ENCODE assay signal across 8 cellular contexts in the genomic region with DNA sequence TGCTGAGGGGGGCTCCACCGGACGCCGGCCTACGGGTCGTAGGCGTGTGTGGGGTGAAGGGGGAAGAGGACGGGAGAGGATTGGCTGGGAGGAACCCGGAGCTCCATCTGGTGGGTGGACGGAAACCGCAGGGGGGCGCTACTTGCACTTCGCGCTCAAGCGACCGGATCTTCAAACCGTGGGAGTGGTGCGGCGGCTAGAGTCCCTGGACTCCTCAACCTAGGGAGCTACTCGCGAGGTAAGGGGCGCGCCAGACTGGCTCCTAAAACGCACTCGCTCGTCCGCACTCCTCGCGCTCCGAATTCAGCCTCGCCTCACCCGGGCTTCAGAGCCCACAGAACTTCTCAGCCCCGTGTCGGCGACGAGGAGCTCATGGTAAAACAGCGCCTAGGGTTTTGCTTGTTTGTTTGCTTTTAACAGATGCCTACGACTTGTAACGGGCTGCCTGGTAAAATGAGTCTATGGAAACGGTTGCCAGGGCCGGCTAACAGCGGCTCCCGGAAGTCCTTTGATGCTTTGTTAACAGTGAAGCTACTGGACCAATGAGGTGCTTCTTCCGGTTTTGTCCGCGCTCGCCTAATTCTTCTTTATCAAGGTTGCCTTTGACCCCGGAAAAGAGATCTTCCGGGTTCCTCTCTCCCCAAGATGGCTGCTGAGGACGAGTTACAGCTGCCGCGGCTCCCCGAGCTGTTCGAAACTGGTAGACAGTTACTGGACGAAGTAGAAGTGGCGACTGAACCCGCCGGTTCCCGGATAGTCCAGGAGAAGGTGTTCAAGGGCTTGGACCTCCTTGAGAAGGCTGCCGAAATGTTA. TPM values are rescaled to one million over a fixed set of nuclear protein-coding genes. Genes with fewer than 3 reads are reported as not detected.
DNase-seq lines count a peak whose midpoint lies in the region; ATAC-seq and TF ChIP-seq lines count a peak whose summit lies in the region.

Gene IGBP1 (plus strand): TSS at position 145 of the 813 bp plus-strand sequence. CDS start 501 bp downstream, at position 646.

- H3K4me2 ChIP-seq in GM23338: peak within 1 kb of the TSS; percentile 80

- POLR2A ChIA-PET in RWPE1 (lab: Yijun Ruan, JAX; ENCODE audit: low non-redundant PET): interaction anchor here (0.5 kb wide), 1 partner anchor 615 kb away, joined by 3 read pairs; no protein-coding TSS in a partner anchor

- TF ChIP-seq CTCF in GM23338 (conservative IDR thresholded peaks at IDR 0.05; ENCODE audit: low read depth in 2 of 2) (peak; percentile 42 to 61; a peak in 3 of 4 replicates), RWPE1 (conservative IDR thresholded peaks at IDR 0.05; ENCODE audit: low read depth) (peak; percentile 67)

- H3K27me3 Mint-ChIP-seq in GM23338 (ENCODE audit: insufficient read depth, low read depth, poor library complexity): peaks cover 4% of the 10 kb centered on the region
- no peaks in the 10 kb centered on the region for H3K27me3 Mint-ChIP-seq in activated T-helper 17 cell treated with anti-CD3 and anti-CD28 coated beads, Interleukin-2, amount 50 U/mL, for 72 hours
- H3K27me3 Mint-ChIP-seq in natural killer cell treated with Interleukin-12 subunit alpha and Interleukin-12 subunit beta and Interleukin-15 and Interleukin-18, amount 100 ng/mL, for 72 hours: peaks cover 0 to 13% of the 10 kb centered on the region in 2 donors

- no peaks in the 10 kb centered on the region for H3K36me3 ChIP-seq in GM23338 (ENCODE audit: insufficient read depth)

- peaks cover 27% of the 10 kb centered on the region for H3K79me2 ChIP-seq in GM23338 (replicated peaks; ENCODE audit: insufficient read depth)

- ATAC-seq in GM23338: peak; percentile 92
- peak; percentile 92 for ATAC-seq in activated T-helper 17 cell treated with anti-CD3 and anti-CD28 coated beads, Interleukin-2, amount 50 U/mL, for 72 hours (replicated peaks)
- ATAC-seq in natural killer cell treated with Interleukin-12 subunit alpha and Interleukin-12 subunit beta and Interleukin-15 and Interleukin-18, amount 100 ng/mL, for 72 hours: peak; percentile 92 to 94
- peak; percentile 86 for ATAC-seq in stimulated activated naive CD8-positive, alpha-beta T cell treated with anti-CD3 and anti-CD28 coated beads, Interleukin-15, Interleukin-2, amounts not matched to agents 100 U/mL and 50 U/mL, for 24 hours

- H3K27ac Mint-ChIP-seq in GM23338: peak within 1 kb of the TSS; percentile 99
- H3K27ac Mint-ChIP-seq in activated T-helper 17 cell treated with anti-CD3 and anti-CD28 coated beads, Interleukin-2, amount 50 U/mL, for 72 hours: peak within 1 kb of the TSS; percentile 98
- peak within 1 kb of the TSS; percentile 79 to 94 for H3K27ac Mint-ChIP-seq in natural killer cell treated with Interleukin-12 subunit alpha and Interleukin-12 subunit beta and Interleukin-15 and Interleukin-18, amount 100 ng/mL, for 72 hours

- peaks cover 33% of the 10 kb centered on the region for H3K4me1 ChIP-seq in GM23338 (ENCODE audit: insufficient read depth)

- H3K9me2 ChIP-seq in GM23338 (ENCODE audit: insufficient read depth): no peaks in the 10 kb centered on the region

- DNase-seq in EL (peak; percentile 87), GM23338 (ENCODE audit: low spot score) (peak; percentile 89), LHCN-M2 (ENCODE audit: low read depth) (peak; percentile 84), RWPE1 (ENCODE audit: low spot score) (peak; percentile 73), fibroblast of peridontal ligament (ENCODE audit: extremely low read depth) (peak; percentile 86)
- DNase-seq in natural killer cell treated with Interleukin-12 subunit alpha and Interleukin-12 subunit beta and Interleukin-15 and Interleukin-18, amount 100 ng/mL, for 72 hours (ENCODE audit: low spot score): peak; percentile 85
- DNase-seq in stimulated activated naive CD8-positive, alpha-beta T cell treated with anti-CD3 and anti-CD28 coated beads, Interleukin-15, Interleukin-2, amounts not matched to agents 100 U/mL and 50 U/mL, for 24 hours: peak; percentile 74

- peak within 1 kb of the TSS; percentile 91 for H3K4me3 ChIP-seq in GM23338

- H2AFZ ChIP-seq in GM23338: peak within 1 kb of the TSS; percentile 95

- peaks cover 20% of the 10 kb centered on the region for H3K36me3 Mint-ChIP-seq in GM23338 (ENCODE audit: low read depth)
- H3K36me3 Mint-ChIP-seq in activated T-helper 17 cell treated with anti-CD3 and anti-CD28 coated beads, Interleukin-2, amount 50 U/mL, for 72 hours (ENCODE audit: low read depth): peaks cover 34% of the 10 kb centered on the region
- H3K36me3 Mint-ChIP-seq in natural killer cell treated with Interleukin-12 subunit alpha and Interleukin-12 subunit beta and Interleukin-15 and Interleukin-18, amount 100 ng/mL, for 72 hours: peaks cover 14% of the 10 kb centered on the region

- peak within 1 kb of the TSS; percentile 100 for H3K4me3 Mint-ChIP-seq in GM23338
- peak within 1 kb of the TSS; percentile 94 for H3K4me3 Mint-ChIP-seq in activated T-helper 17 cell treated with anti-CD3 and anti-CD28 coated beads, Interleukin-2, amount 50 U/mL, for 72 hours
- H3K4me3 Mint-ChIP-seq in natural killer cell treated with Interleukin-12 subunit alpha and Interleukin-12 subunit beta and Interleukin-15 and Interleukin-18, amount 100 ng/mL, for 72 hours: peak within 1 kb of the TSS; percentile 91

- no peaks in the 10 kb centered on the region; the same call in 2 of the 3 replicates for H3K9me3 Mint-ChIP-seq in GM23338
- no peaks in the 10 kb centered on the region for H3K9me3 Mint-ChIP-seq in activated T-helper 17 cell treated with anti-CD3 and anti-CD28 coated beads, Interleukin-2, amount 50 U/mL, for 72 hours
- no peaks in the 10 kb centered on the region for H3K9me3 Mint-ChIP-seq in natural killer cell treated with Interleukin-12 subunit alpha and Interleukin-12 subunit beta and Interleukin-15 and Interleukin-18, amount 100 ng/mL, for 72 hours

- no peaks in the 10 kb centered on the region for H3K27me3 ChIP-seq in GM23338 (ENCODE audit: insufficient read depth)

- H4K20me1 ChIP-seq in GM23338 (replicated peaks; ENCODE audit: insufficient read depth): no peaks in the 10 kb centered on the region

- H3K27ac ChIP-seq in GM23338 (ENCODE audit: low read depth) (peak within 1 kb of the TSS; percentile 94), RWPE1 (peak within 1 kb of the TSS; percentile 88)

- H3K4me1 Mint-ChIP-seq in GM23338: peaks cover 24% of the 10 kb centered on the region
- H3K4me1 Mint-ChIP-seq in activated T-helper 17 cell treated with anti-CD3 and anti-CD28 coated beads, Interleukin-2, amount 50 U/mL, for 72 hours: peaks cover 17% of the 10 kb centered on the region
- H3K4me1 Mint-ChIP-seq in natural killer cell treated with Interleukin-12 subunit alpha and Interleukin-12 subunit beta and Interleukin-15 and Interleukin-18, amount 100 ng/mL, for 72 hours (ENCODE audit: low read depth in 2 of 2): peaks cover 17 to 24% of the 10 kb centered on the region in 2 donors

- CTCF ChIA-PET in RWPE1 (lab: Yijun Ruan, JAX): interaction anchor here (0.5 to 1.4 kb wide), 5 partner anchors 10 to 1610 kb away, joined by 3 to 8 read pairs (median 3); no protein-coding TSS in a partner anchor

- H3F3A ChIP-seq in GM23338 (replicated peaks; ENCODE audit: low read depth): no peaks in the 10 kb centered on the region

RNA-seq across cellular contexts. Expression of gene IGBP1, which starts in this region (rescaled TPM):
- total RNA-seq in GM23338 (2014; rRNA removed; shearing (Covaris generic)): 33.4 and 38.5 TPM in 2 replicates
- 35.2 and 36.8 TPM in 2 replicates for polyA plus RNA-seq in GM23338 (2016; fragmentation: Nextera tagmentation; extraction: Ambion mirVana)
- 38.7 and 39.6 TPM in 2 replicates for total RNA-seq in LHCN-M2 (2014; rRNA removed)
- 34.5 TPM for polyA plus RNA-seq in LHCN-M2 (2012)
- total RNA-seq in activated T-helper 17 cell treated with anti-CD3 and anti-CD28 coated beads, Interleukin-2, amount 50 U/mL, for 72 hours: 10 to 100 TPM; 39.1 to 64.3 TPM
- total RNA-seq in natural killer cell treated with Interleukin-12 subunit alpha and Interleukin-12 subunit beta and Interleukin-15 and Interleukin-18, amount 100 ng/mL, for 72 hours: 10 to 100 TPM; 26.2 to 30.5 TPM

Comparison
In these comparisons a context has a peak if more than half of its experiments do, and no peak if none do; other contexts are left out.
1. Peak in every context shown above with its lines: DNase-seq, ATAC-seq, H3K4me3 ChIP-seq and H3K27ac ChIP-seq.